8 cellular contexts compared by ENCODE assay signal in the genomic region with DNA sequence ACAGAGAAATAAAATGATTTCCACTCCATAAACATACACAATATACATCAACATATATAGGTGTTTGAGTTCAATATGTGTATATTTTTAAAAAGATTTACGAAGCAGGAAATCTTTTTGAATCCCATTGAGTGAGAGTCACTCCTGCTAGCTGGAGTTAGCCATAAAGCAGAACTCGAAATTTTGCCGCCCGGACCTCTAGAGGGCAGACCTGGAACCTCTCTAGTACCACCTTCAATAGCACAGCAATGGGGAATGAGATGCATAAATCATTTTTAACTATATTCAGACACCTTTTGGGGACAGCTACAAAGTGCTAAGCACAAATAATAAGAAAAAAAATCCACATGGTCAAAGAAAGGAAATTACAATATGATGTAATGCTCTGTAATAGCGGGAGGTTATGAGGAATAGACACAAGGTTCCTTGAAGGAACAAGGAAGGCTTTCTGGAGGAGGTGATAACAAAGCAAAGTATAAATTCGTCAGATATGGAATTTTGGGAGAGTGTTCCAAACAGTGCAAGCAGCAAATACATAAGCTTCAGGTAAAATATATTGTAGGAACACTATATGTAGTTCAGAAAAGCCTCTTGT.
A peak's percentile ranks its signal among the peaks of the same experiment; 100 is the strongest.
DNase-seq lines count a peak whose midpoint lies in the region; ATAC-seq, FAIRE-seq and TF ChIP-seq lines count a peak whose summit lies in the region.

No MANE protein-coding gene starts in this region.

- DNase-seq in Calu3 = peak; percentile 57
- peak; percentile 68 for DNase-seq in PC-3
- peak; percentile 60 for DNase-seq in fibroblast of the aortic adventitia (ENCODE audit: low read depth)
- peak; percentile 29 for DNase-seq in small intestine
- DNase-seq in tibial artery = no peak
- DNase-seq in mesothelial cell of epicardium (ENCODE audit: low spot score in 2 of 2, unreplicated experiment in 2 of 2) = no peak

- H3K4me3 ChIP-seq in PC-3 (ENCODE audit: low read length) (no peak overlapping the region), fibroblast of the aortic adventitia (ENCODE audit: low read depth, low read length) (no peak overlapping the region), small intestine (ENCODE audit: low read depth in 1 of 2, low read length in 2 of 2) (no peak overlapping the region), tibial artery (no peak overlapping the region)

- no peak overlapping the region for H3K4me2 ChIP-seq in PC-3 (ENCODE audit: low read length)

- H3K9me3 Mint-ChIP-seq in Calu3 (ENCODE audit: low read depth, unreplicated experiment) (no peaks in the 10 kb centered on the region), mesothelial cell of epicardium (no peaks in the 10 kb centered on the region)

- H3K9me3 ChIP-seq in PC-3 (ENCODE audit: low read length) = no peaks in the 10 kb centered on the region
- H3K9me3 ChIP-seq in small intestine (ENCODE audit: control insufficient read depth, low read depth) = no peaks in the 10 kb centered on the region
- no peaks in the 10 kb centered on the region for H3K9me3 ChIP-seq in tibial artery

- no peak overlapping the region for H2AFZ ChIP-seq in PC-3 (ENCODE audit: low read length)

- BruUV-seq in Calu3 (replicated peaks; lab: Mats Ljungman, UMichigan) = no TSS peak
- BruUV-seq in PC-3 (replicated peaks; lab: Mats Ljungman, UMichigan) = no TSS peak

- H3K27me3 Mint-ChIP-seq in Calu3 (ENCODE audit: unreplicated experiment) (no peaks in the 10 kb centered on the region), mesothelial cell of epicardium (ENCODE audit: low read depth) (no peaks in the 10 kb centered on the region)

- H3K27me3 ChIP-seq in PC-3 (ENCODE audit: low read length) (no peaks in the 10 kb centered on the region), small intestine (ENCODE audit: control insufficient read depth in 2 of 2, insufficient read depth in 2 of 2, low read length in 2 of 2) (no peaks in the 10 kb centered on the region), tibial artery (no peaks in the 10 kb centered on the region)

- H3K36me3 ChIP-seq in PC-3 (ENCODE audit: low read depth, low read length) = no peaks in the 10 kb centered on the region
- H3K36me3 ChIP-seq in small intestine (ENCODE audit: control insufficient read depth in 2 of 2, insufficient read depth in 2 of 2, low read length in 2 of 2) = no peaks in the 10 kb centered on the region
- no peaks in the 10 kb centered on the region for H3K36me3 ChIP-seq in tibial artery

- H3K4me3 Mint-ChIP-seq in Calu3 (ENCODE audit: low read depth, unreplicated experiment) = no peak overlapping the region
- H3K4me3 Mint-ChIP-seq in mesothelial cell of epicardium = no peak overlapping the region

- H3K9ac ChIP-seq in PC-3 (ENCODE audit: low read length) = no peak overlapping the region

- CTCF ChIA-PET in Calu3 (lab: Charles Lee) = interaction anchor here (0.6 to 1.6 kb wide), 5 partner anchors 28 to 550 kb away, joined by 3 to 7 read pairs (median 3); no protein-coding TSS in a partner anchor
- CTCF ChIA-PET in PC-3 (lab: Charles Lee) = interaction anchor here (0.6 to 1.0 kb wide), 2 partner anchors 140 to 171 kb away, joined by 5 to 8 read pairs; no protein-coding TSS in a partner anchor

- WGBS in small intestine, 3 donors = 14 to 24% (median 22%) methylated on average over 6 of the region's 6 CpGs

- FAIRE-seq in small intestine (lab: Jason Lieb, UNC) = no peak

- H4K20me1 ChIP-seq in PC-3 (ENCODE audit: low read length) = no peaks in the 10 kb centered on the region

- peak; percentile 58 for TF ChIP-seq CTCF in Calu3 (IDR thresholded peaks at IDR 0.05; ENCODE audit: unreplicated experiment)
- peak; percentile 82 for TF ChIP-seq CTCF in PC-3 (conservative IDR thresholded peaks at IDR 0.05; ENCODE audit: low read depth, low read length)
- peak; percentile 76 for TF ChIP-seq CTCF in fibroblast of the aortic adventitia (IDR thresholded peaks at IDR 0.05; ENCODE audit: insufficient read depth, low read length)
- no peak for TF ChIP-seq CTCF in tibial artery (IDR thresholded peaks at IDR 0.05)
- no peak for TF ChIP-seq CTCF in mesothelial cell of epicardium (IDR thresholded peaks at IDR 0.05; ENCODE audit: unreplicated experiment)

- no peaks in the 10 kb centered on the region for H3K79me2 ChIP-seq in PC-3 (ENCODE audit: low read length)

- H3K4me1 Mint-ChIP-seq in Calu3 (ENCODE audit: low read depth, unreplicated experiment) (no peaks in the 10 kb centered on the region), mesothelial cell of epicardium (no peaks in the 10 kb centered on the region)

- no peaks in the 10 kb centered on the region for H3K4me1 ChIP-seq in PC-3 (ENCODE audit: insufficient read depth, low read length)
- H3K4me1 ChIP-seq in small intestine (ENCODE audit: control insufficient read depth in 2 of 2, insufficient read depth in 1 of 2, low read depth in 1 of 2, low read length in 1 of 2) = no peaks in the 10 kb centered on the region
- peaks cover 0 to 5% (median 0%) of the 10 kb centered on the region in 4 donors for H3K4me1 ChIP-seq in tibial artery

- no peaks in the 10 kb centered on the region for H3F3A ChIP-seq in PC-3 (ENCODE audit: low read length, unreplicated experiment)

- no peak overlapping the region for H3K27ac ChIP-seq in PC-3 (ENCODE audit: low read length)
- H3K27ac ChIP-seq in small intestine (ENCODE audit: low read depth in 1 of 2, low read length in 1 of 2) = no peak overlapping the region
- H3K27ac ChIP-seq in tibial artery = no peak overlapping the region

- H3K27ac Mint-ChIP-seq in Calu3 (ENCODE audit: unreplicated experiment) (peak overlapping the region; percentile 25), mesothelial cell of epicardium (no peak overlapping the region)

- no peaks in the 10 kb centered on the region for H3K36me3 Mint-ChIP-seq in Calu3 (ENCODE audit: insufficient read depth, unreplicated experiment)
- no peaks in the 10 kb centered on the region for H3K36me3 Mint-ChIP-seq in mesothelial cell of epicardium

- intact Hi-C loops in Calu3 (cut with micrococcal nuclease; ENCODE audit: unreplicated experiment) = loop anchor here (5.0 to 10.0 kb wide), 3 partner anchors 240 to 520 kb away; no protein-coding TSS in a partner anchor
- intact Hi-C loops in PC-3 (cut with micrococcal nuclease) = loop anchor here (1.0 to 10.0 kb wide), 5 partner anchors 126 to 520 kb away; no protein-coding TSS in a partner anchor
- intact Hi-C loops in tibial artery (cut with DNase I; ENCODE audit: low total_unique reads) = no loop called here

- H3K9me2 ChIP-seq in PC-3 (replicated peaks; ENCODE audit: low read length) = no peaks in the 10 kb centered on the region

- POLR2A ChIA-PET in PC-3 (lab: Charles Lee; ENCODE audit: unreplicated experiment) = no interaction called here

- ATAC-seq in GM19328 (IDR thresholded peaks at IDR 0.05; ENCODE audit: unreplicated experiment) (peak; percentile 85), HG03432 (IDR thresholded peaks at IDR 0.05; ENCODE audit: unreplicated experiment) (peak; percentile 85), PC-3 (peak; percentile 87)

Comparison
In these comparisons a context has a peak if more than half of its experiments do, and no peak if none do; other contexts are left out.
1. DNase-seq: peak in Calu3 (single experiment), PC-3 (single experiment), fibroblast of the aortic adventitia (single experiment) and small intestine (single experiment); none in tibial artery (0 of 2) and mesothelial cell of epicardium (0 of 2).
2. CTCF ChIP-seq: peak in Calu3 (single experiment), PC-3 (single experiment) and fibroblast of the aortic adventitia (single experiment); none in tibial artery (0 of 2) and mesothelial cell of epicardium (single experiment).
3. Peak in every context shown above with its lines, with median percentiles within 50 percentile points of each other: ATAC-seq.